1 cellular context compared by ENCODE assay signal in the genomic region with DNA sequence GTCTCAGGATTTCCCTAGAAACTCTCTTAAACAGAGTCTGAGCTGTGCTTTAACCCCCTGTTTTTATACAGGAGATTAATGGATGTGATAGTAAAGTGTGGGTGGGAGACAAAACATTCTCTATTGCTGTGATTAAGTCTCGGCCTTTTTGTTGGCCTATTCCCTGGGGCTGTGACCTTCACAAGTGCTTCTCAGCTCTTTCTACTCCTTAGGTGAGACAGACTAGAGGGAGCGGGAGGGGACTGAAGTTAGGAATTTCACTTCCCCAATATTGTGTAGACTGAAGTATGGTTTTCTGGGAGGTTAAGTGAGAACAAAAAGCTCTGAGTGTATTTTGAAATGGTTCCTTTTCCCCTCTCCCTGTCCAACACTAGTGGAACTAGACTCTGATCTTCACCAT.
TF ChIP-seq lines count a peak whose summit lies in the region.

No MANE protein-coding gene starts in this region.

TF ChIP-seq in GM12878, 131 proteins besides CTCF, POLR2A, EP300 and RAD21 (continued from another document):
- TF ChIP-seq, protein P1, sequence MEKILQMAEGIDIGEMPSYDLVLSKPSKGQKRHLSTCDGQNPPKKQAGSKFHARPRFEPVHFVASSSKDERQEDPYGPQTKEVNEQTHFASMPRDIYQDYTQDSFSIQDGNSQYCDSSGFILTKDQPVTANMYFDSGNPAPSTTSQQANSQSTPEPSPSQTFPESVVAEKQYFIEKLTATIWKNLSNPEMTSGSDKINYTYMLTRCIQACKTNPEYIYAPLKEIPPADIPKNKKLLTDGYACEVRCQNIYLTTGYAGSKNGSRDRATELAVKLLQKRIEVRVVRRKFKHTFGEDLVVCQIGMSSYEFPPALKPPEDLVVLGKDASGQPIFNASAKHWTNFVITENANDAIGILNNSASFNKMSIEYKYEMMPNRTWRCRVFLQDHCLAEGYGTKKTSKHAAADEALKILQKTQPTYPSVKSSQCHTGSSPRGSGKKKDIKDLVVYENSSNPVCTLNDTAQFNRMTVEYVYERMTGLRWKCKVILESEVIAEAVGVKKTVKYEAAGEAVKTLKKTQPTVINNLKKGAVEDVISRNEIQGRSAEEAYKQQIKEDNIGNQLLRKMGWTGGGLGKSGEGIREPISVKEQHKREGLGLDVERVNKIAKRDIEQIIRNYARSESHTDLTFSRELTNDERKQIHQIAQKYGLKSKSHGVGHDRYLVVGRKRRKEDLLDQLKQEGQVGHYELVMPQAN (conservative IDR thresholded peaks at IDR 0.05), result no peak
